In genomic region chr20:63558804-63559484, GRCh38 we compare ENCODE assay signal across 29 cellular contexts. TPM values are rescaled to one million over a fixed set of nuclear protein-coding genes. Genes with fewer than 3 reads are reported as not detected.
A peak's percentile ranks its signal among the peaks of the same experiment; 100 is the strongest.
DNase-seq lines count a peak whose midpoint lies in the region; ATAC-seq, FAIRE-seq and TF ChIP-seq lines count a peak whose summit lies in the region.
"Had no signal": no experiment of that assay in that cellular context is flagged by ENCODE, and none has a peak within 500 bp of the region (broad histone marks: within the 10 kb centered on the region; RNA-seq: fewer than 3 reads in every experiment).

No MANE protein-coding gene starts in this region.

- H3K4me1 ChIP-seq in mammary epithelial cell (ENCODE audit: insufficient read depth, low read length) (no peaks in the 10 kb centered on the region), K562 (replicated peaks in 1 of 2; ENCODE audit: control insufficient read depth in 2 of 2, insufficient read depth in 2 of 2, low read length in 2 of 2) (peaks cover 5 to 85% of the 10 kb centered on the region in 2 experiments; a peak in 4 of 5 replicates), mucosa of descending colon (ENCODE audit: low read depth) (no peaks in the 10 kb centered on the region)
- H3K4me1 ChIP-seq: SJCRH30 had no signal

- no peaks in the 10 kb centered on the region for H3K9me1 ChIP-seq in K562 (ENCODE audit: control insufficient read depth, insufficient read depth, low read length)

- H3K9me3 ChIP-seq in mammary epithelial cell (replicated peaks; ENCODE audit: insufficient read depth, low read length) (no peaks in the 10 kb centered on the region), K562 (replicated peaks; ENCODE audit: control insufficient read depth, insufficient read depth, low read depth, low read length) (no peaks in the 10 kb centered on the region), mucosa of descending colon (no peaks in the 10 kb centered on the region)
- H3K9me3 ChIP-seq: SJCRH30 had no signal

- H3K4me2 ChIP-seq in mammary epithelial cell (ENCODE audit: insufficient read depth, low read depth, low read length): no peak overlapping the region
- H3K4me2 ChIP-seq in K562 (ENCODE audit: insufficient read depth, low read length): no peak overlapping the region

- CTCF ChIA-PET in mammary epithelial cell (lab: Charles Lee; ENCODE audit: low non-redundant PET): no interaction called here
- CTCF ChIA-PET in MCF 10A (lab: Yijun Ruan, JAX): interaction anchor here (0.9 kb wide), 1 partner anchor 227 kb away, joined by 3 read pairs; no protein-coding TSS in a partner anchor
- CTCF ChIA-PET in K562 (lab: Yijun Ruan, JAX; ENCODE audit: low intra/inter-chr PET ratio): no interaction called here

- H3K4me3 ChIP-seq in mammary epithelial cell (replicated peaks in 1 of 3; ENCODE audit: insufficient read depth in 1 of 3, low read depth in 2 of 3, low read length in 3 of 3): no peak overlapping the region
- H3K4me3 ChIP-seq in K562: no peak overlapping the region
- H3K4me3 ChIP-seq in mucosa of descending colon: no peak overlapping the region
- H3K4me3 ChIP-seq: SJCRH30 had no signal

- 95% methylated on average over 6 of the region's 14 CpGs for WGBS in mammary epithelial cell (ENCODE audit: low coverage, missing lambda C conversion rate)
- WGBS in K562 (ENCODE audit: insufficient coverage, low coverage, missing lambda C conversion rate): 73% methylated on average over 11 of the region's 14 CpGs

- H3K4me3 Mint-ChIP-seq in MCF 10A (ENCODE audit: unreplicated experiment): no peak overlapping the region
- H3K4me3 Mint-ChIP-seq: H9, HFFc6 had no signal

- no peak for TF ChIP-seq CTCF in mammary epithelial cell (conservative IDR thresholded peaks at IDR 0.05 in 1 of 2, IDR thresholded peaks at IDR 0.05 in 1 of 2; ENCODE audit: extremely low read depth in 1 of 2, insufficient read depth in 1 of 2, low read depth in 1 of 2, low read length in 2 of 2)
- TF ChIP-seq CTCF in MCF 10A (IDR thresholded peaks at IDR 0.05; ENCODE audit: unreplicated experiment): no peak
- no peak for TF ChIP-seq CTCF in K562 (IDR thresholded peaks at IDR 0.05 in 2 of 3, conservative IDR thresholded peaks at IDR 0.05 in 1 of 3; ENCODE audit: insufficient read depth in 2 of 3, low read depth in 1 of 3, low read length in 3 of 3)
- no peak for TF ChIP-seq CTCF in mucosa of descending colon (IDR thresholded peaks at IDR 0.05)

- FAIRE-seq in K562 (lab: Jason Lieb, UNC): no peak

- TF ChIP-seq RAD21 in K562 (CRISPR knock-in tag; conservative IDR thresholded peaks at IDR 0.05 in 1 of 2, IDR thresholded peaks at IDR 0.05 in 1 of 2): no peak

- no peaks in the 10 kb centered on the region for H3K27me3 Mint-ChIP-seq in MCF 10A (ENCODE audit: insufficient read depth, unreplicated experiment)
- H3K27me3 Mint-ChIP-seq: IgD-negative memory B cell had no signal

- no peak for TF ChIP-seq POLR2A in K562 (conservative IDR thresholded peaks at IDR 0.05)

- H3K36me3 ChIP-seq in mammary epithelial cell (ENCODE audit: insufficient read depth, low read length) (no peaks in the 10 kb centered on the region), K562 (ENCODE audit: control insufficient read depth, insufficient read depth, low read length) (no peaks in the 10 kb centered on the region), mucosa of descending colon (ENCODE audit: low read depth) (no peaks in the 10 kb centered on the region)
- H3K36me3 ChIP-seq: SJCRH30 had no signal

- dilution Hi-C loops in mammary epithelial cell (cut with HindIII; ENCODE audit: low sequenced_read_pairs): loop anchor here (10.0 kb wide), 1 partner anchor 266 kb away; no protein-coding TSS in a partner anchor

- ATAC-seq in K562 (no peak), mucosa of descending colon (peak; percentile 46), HG03135 (IDR thresholded peaks at IDR 0.05; ENCODE audit: unreplicated experiment) (no peak), GM21390 (IDR thresholded peaks at IDR 0.05; ENCODE audit: unreplicated experiment) (no peak)
- ATAC-seq: PC-3, Right ventricle myocardium inferior, SK-N-SH treated with all-trans-retinoic acid at 6 μM for 48 hours had no signal

- in situ Hi-C loops in mammary epithelial cell (cut with MboI; ENCODE audit: low sequenced_read_pairs in 2 of 2) (no loop called here), K562 (cut with MboI) (no loop called here)

- H3K27ac Mint-ChIP-seq in MCF 10A (ENCODE audit: low read depth, unreplicated experiment): no peak overlapping the region
- H3K27ac Mint-ChIP-seq: H9, HFFc6 had no signal

- H2AFZ ChIP-seq in mammary epithelial cell (ENCODE audit: low read depth, low read length) (no peak overlapping the region), K562 (ENCODE audit: low read depth, low read length) (no peak overlapping the region)

- intact Hi-C loops in mammary epithelial cell (cut with micrococcal nuclease) (no loop called here), MCF 10A (cut with micrococcal nuclease) (no loop called here), K562 (cut with micrococcal nuclease) (loop anchor here (10.0 kb wide), 1 partner anchor 306 kb away; the partner anchor contains the start of genes ABHD16B and TPD52L2), mucosa of descending colon (cut with DNase I, micrococcal nuclease) (no loop called here)

- H4K20me1 ChIP-seq in mammary epithelial cell (ENCODE audit: insufficient read depth, low read length): no peaks in the 10 kb centered on the region
- no peaks in the 10 kb centered on the region for H4K20me1 ChIP-seq in K562 (replicated peaks; ENCODE audit: control insufficient read depth, insufficient read depth, low read length)

- H3K36me3 Mint-ChIP-seq in MCF 10A (ENCODE audit: insufficient read depth, unreplicated experiment): no peaks in the 10 kb centered on the region

- DNase-seq in mammary epithelial cell (no peak), MCF 10A (ENCODE audit: unreplicated experiment) (no peak), K562 (ENCODE audit: extremely low read depth in 1 of 4, low spot score in 3 of 4) (no peak), mucosa of descending colon (peak in 1 of 3 donors; percentile 65), AG20443 (ENCODE audit: low spot score) (no peak)
- DNase-seq: 8988T; ACHN; DMS153; DND-41; H9; HFFc6; Kasumi-1; MV-4-11; NCI-H1105; NCI-H1436 treated with DMSO at 0.1 percent for 48 hours; NCI-H1930; NCI-H2107; NCI-H524; NCI-H748 treated with DMSO at 0.1 percent for 48 hours; NK-92 treated with Interleukin-12 subunit alpha and Interleukin-12 subunit beta, amount 100 ng/mL, for 24 hours; PC-3; SJCRH30 had no signal

- H3K9ac ChIP-seq in mammary epithelial cell (ENCODE audit: insufficient read depth, low read length) (no peak overlapping the region), K562 (ENCODE audit: insufficient read depth in 1 of 2, low read depth in 2 of 2, low read length in 2 of 2) (no peak overlapping the region)

- H3K27me3 ChIP-seq in mammary epithelial cell (ENCODE audit: insufficient read depth, low read length) (no peaks in the 10 kb centered on the region), K562 (ENCODE audit: control insufficient read depth in 2 of 2, insufficient read depth in 2 of 2, low read length in 2 of 2) (0 out of 5 replicates have a peak, but pooled peaks cover 0 to 6% of the 10 kb centered on the region in 2 experiments)
- H3K27me3 ChIP-seq: SJCRH30 had no signal

- no peak overlapping the region for H3K27ac ChIP-seq in mammary epithelial cell (ENCODE audit: insufficient read depth, low read depth, low read length)
- no peak overlapping the region for H3K27ac ChIP-seq in K562 (ENCODE audit: extremely low read depth, low read depth, low read length)
- H3K27ac ChIP-seq: SJCRH30 had no signal

- no peaks in the 10 kb centered on the region for H3K79me2 ChIP-seq in mammary epithelial cell (ENCODE audit: insufficient read depth, low read length)
- H3K79me2 ChIP-seq in K562 (ENCODE audit: control insufficient read depth, insufficient read depth, low read length): no peaks in the 10 kb centered on the region

- no peaks in the 10 kb centered on the region for H3K4me1 Mint-ChIP-seq in MCF 10A (ENCODE audit: insufficient read depth, unreplicated experiment)

- no peaks in the 10 kb centered on the region for H3K9me3 Mint-ChIP-seq in MCF 10A (ENCODE audit: unreplicated experiment)
- H3K9me3 Mint-ChIP-seq: H9, HFFc6, IgD-negative memory B cell had no signal

- TF ChIP-seq EP300 in K562 (IDR thresholded peaks at IDR 0.05; ENCODE audit: low read length): no peak

- BruUV-seq in mammary epithelial cell (replicated peaks; lab: Mats Ljungman, UMichigan) (TSS peak; percentile 28), MCF 10A (replicated peaks; lab: Mats Ljungman, UMichigan) (no TSS peak), K562 (replicated peaks; lab: Mats Ljungman, UMichigan) (no TSS peak)

- POLR2A ChIA-PET in MCF 10A (lab: Yijun Ruan, JAX): no interaction called here
- POLR2A ChIA-PET in K562 (lab: Yijun Ruan, JAX): interaction anchor here (0.8 kb wide), 1 partner anchor 20 kb away, joined by 3 read pairs; no protein-coding TSS in a partner anchor

RNA-seq across cellular contexts. Expression of gene FNDC11, which starts 5.0 kb away (rescaled TPM):
- total RNA-seq in mammary epithelial cell: under 1 TPM; under 0.01 to 0.45 TPM
- polyA plus RNA-seq in mammary epithelial cell: 0.60 TPM
- polyA minus RNA-seq in mammary epithelial cell: not detected
- total RNA-seq in MCF 10A (2022): 2.4 and 3.9 TPM in 2 replicates
- 1.1 and 6.2 TPM in 2 replicates for total RNA-seq in K562 (2011; cell fraction: chromatin; rRNA removed; ENCODE audit: low replicate concordance)
- 5.0 and 5.5 TPM in 2 replicates for total RNA-seq in K562 (2011; cell fraction: nucleolus; rRNA removed)
- total RNA-seq in K562 (2011; cell fraction: nucleoplasm; rRNA removed): 1.8 and 2.2 TPM in 2 replicates
- 0.64 and 0.65 TPM in 2 replicates for total RNA-seq in K562 (2014; rRNA removed)
- total RNA-seq in K562 (2014; rRNA removed; fragmentation: Illumina TruSeq; extraction: Trizol): 0.06 TPM in 1 of 2 replicates, not detected in the other
- total RNA-seq in K562 (2015; rRNA removed; fragmentation: Illumina TruSeq; extraction: Trizol): 0.14 and 0.23 TPM in 2 replicates
- 0.74 and 0.89 TPM in 2 replicates for total RNA-seq in K562 (2021)
- 1.2 TPM in 2 replicates for polyA plus RNA-seq in K562 (2011; rRNA removed)
- 1.9 and 6.4 TPM in 2 replicates for polyA plus RNA-seq in K562 (2011; cell fraction: cytosol; rRNA removed)
- polyA plus RNA-seq in K562 (2011; cell fraction: nucleus; rRNA removed): 5.8 and 19.1 TPM in 2 replicates
- polyA plus RNA-seq in K562 (2012): 0.94 and 1.1 TPM in 2 replicates
- 0.15 and 0.39 TPM in 2 replicates for polyA plus RNA-seq in K562 (2014; fragmentation: Illumina TruSeq; extraction: Trizol)
- under 1 TPM in 1 of 2 experiments, not detected in 1; 0.08 TPM for polyA plus RNA-seq in K562 (2014; fragmentation: Nextera tagmentation; extraction: Ambion mirVana)
- 1.2 and 2.3 TPM in 2 replicates for polyA plus RNA-seq in K562 (2014; rRNA removed)
- 0.45 and 0.56 TPM in 2 replicates for polyA minus RNA-seq in K562 (2011; rRNA and poly(A)+ RNA removed)
- polyA minus RNA-seq in K562 (2011; cell fraction: cytosol; rRNA and poly(A)+ RNA removed): 0.46 and 1.3 TPM in 2 replicates
- polyA minus RNA-seq in K562 (2011; cell fraction: nucleus; rRNA and poly(A)+ RNA removed): 1.6 and 3.9 TPM in 2 replicates
- under 1 TPM in 2 of 3 donors, not detected in 1; 0.19 to 0.25 TPM for total RNA-seq in mucosa of descending colon
- total RNA-seq: HFFc6, M059J had no signal

RNA-seq across cellular contexts. Expression of gene SRMS, which starts 11.4 kb away (rescaled TPM):
- total RNA-seq in mammary epithelial cell (under 1 TPM in 1 of 2 donors, not detected in 1; under 0.01 TPM), MCF 10A (2022) (0.81 and 1.4 TPM in 2 replicates), K562 (2014; rRNA removed) (not detected in 2 replicates), K562 (2014; rRNA removed; fragmentation: Illumina TruSeq; extraction: Trizol) (not detected in 2 replicates), K562 (2015; rRNA removed; fragmentation: Illumina TruSeq; extraction: Trizol) (not detected in 2 replicates), K562 (2021) (not detected in 2 replicates), mucosa of descending colon (under 1 TPM; 0.25 to 0.52 (median 0.27) TPM)
- polyA plus RNA-seq in mammary epithelial cell (0.16 TPM), K562 (2011; rRNA removed) (0.04 and 0.07 TPM in 2 replicates), K562 (2014; fragmentation: Illumina TruSeq; extraction: Trizol) (not detected in 2 replicates), K562 (2014; fragmentation: Nextera tagmentation; extraction: Ambion mirVana) (not detected), K562 (2014; rRNA removed) (not detected in 2 replicates)
- polyA minus RNA-seq in mammary epithelial cell: not detected
- total RNA-seq in K562 (2011; cell fraction: chromatin; rRNA removed; ENCODE audit: low replicate concordance): not detected in 2 replicates
- total RNA-seq in K562 (2011; cell fraction: nucleolus; rRNA removed): 0.17 TPM in 1 of 2 replicates, not detected in the other
- not detected in 2 replicates for total RNA-seq in K562 (2011; cell fraction: nucleoplasm; rRNA removed)
- polyA plus RNA-seq in K562 (2011; cell fraction: cytosol; rRNA removed): 0.03 and 0.07 TPM in 2 replicates
- polyA plus RNA-seq in K562 (2011; cell fraction: nucleus; rRNA removed): 0.13 and 0.21 TPM in 2 replicates
- 0.05 TPM in 1 of 2 replicates, not detected in the other for polyA plus RNA-seq in K562 (2012)
- not detected in 2 replicates for polyA minus RNA-seq in K562 (2011; rRNA and poly(A)+ RNA removed)
- not detected in 2 replicates for polyA minus RNA-seq in K562 (2011; cell fraction: cytosol; rRNA and poly(A)+ RNA removed)
- polyA minus RNA-seq in K562 (2011; cell fraction: nucleus; rRNA and poly(A)+ RNA removed): not detected in 2 replicates
- total RNA-seq: HFFc6, M059J, Right ventricle myocardium inferior, SJCRH30 had no signal
- polyA plus RNA-seq: BJ had no signal

RNA-seq across cellular contexts. Expression of gene HELZ2, which starts 15.1 kb away (rescaled TPM):
- 10 to 100 TPM; 19.0 to 27.7 TPM for total RNA-seq in mammary epithelial cell
- polyA plus RNA-seq in mammary epithelial cell: 5.0 TPM
- polyA minus RNA-seq in mammary epithelial cell: 39.5 TPM
- total RNA-seq in MCF 10A (2022): 18.1 and 24.7 TPM in 2 replicates
- 12.0 and 57.7 TPM in 2 replicates for total RNA-seq in K562 (2011; cell fraction: chromatin; rRNA removed; ENCODE audit: low replicate concordance)
- total RNA-seq in K562 (2011; cell fraction: nucleolus; rRNA removed): 46.8 and 60.9 TPM in 2 replicates
- total RNA-seq in K562 (2011; cell fraction: nucleoplasm; rRNA removed): 17.9 and 18.1 TPM in 2 replicates
- 5.0 and 5.9 TPM in 2 replicates for total RNA-seq in K562 (2014; rRNA removed)
- total RNA-seq in K562 (2014; rRNA removed; fragmentation: Illumina TruSeq; extraction: Trizol): 0.26 and 0.69 TPM in 2 replicates
- 2.4 and 3.5 TPM in 2 replicates for total RNA-seq in K562 (2015; rRNA removed; fragmentation: Illumina TruSeq; extraction: Trizol)
- 7.8 and 9.1 TPM in 2 replicates for total RNA-seq in K562 (2021)
- polyA plus RNA-seq in K562 (2011; rRNA removed): 3.3 and 3.5 TPM in 2 replicates
- 1.7 and 5.6 TPM in 2 replicates for polyA plus RNA-seq in K562 (2011; cell fraction: cytosol; rRNA removed)
- polyA plus RNA-seq in K562 (2011; cell fraction: nucleus; rRNA removed): 8.9 and 19.2 TPM in 2 replicates
- polyA plus RNA-seq in K562 (2012): 4.9 and 15.0 TPM in 2 replicates
- polyA plus RNA-seq in K562 (2014; fragmentation: Illumina TruSeq; extraction: Trizol): 2.3 and 3.5 TPM in 2 replicates
- under 1 TPM in 1 of 2 experiments, not detected in 1; 0.03 TPM for polyA plus RNA-seq in K562 (2014; fragmentation: Nextera tagmentation; extraction: Ambion mirVana)
- polyA plus RNA-seq in K562 (2014; rRNA removed): 2.8 and 5.0 TPM in 2 replicates
- 2.3 and 6.2 TPM in 2 replicates for polyA minus RNA-seq in K562 (2011; rRNA and poly(A)+ RNA removed)
- 7.4 and 13.1 TPM in 2 replicates for polyA minus RNA-seq in K562 (2011; cell fraction: cytosol; rRNA and poly(A)+ RNA removed)
- polyA minus RNA-seq in K562 (2011; cell fraction: nucleus; rRNA and poly(A)+ RNA removed): 15.1 and 18.3 TPM in 2 replicates
- total RNA-seq in mucosa of descending colon: 10 to 100 TPM; 35.4 to 49.3 (median 36.2) TPM

RNA-seq across cellular contexts. Expression of gene PTK6, which starts 21.8 kb away (rescaled TPM):
- total RNA-seq in mammary epithelial cell (1 to 10 TPM in 1 of 2 donors, under 1 TPM in 1; 0.83 to 1.1 TPM), MCF 10A (2022) (3.8 and 4.4 TPM in 2 replicates), K562 (2014; rRNA removed) (not detected in 2 replicates), K562 (2014; rRNA removed; fragmentation: Illumina TruSeq; extraction: Trizol) (not detected in 2 replicates), K562 (2015; rRNA removed; fragmentation: Illumina TruSeq; extraction: Trizol) (not detected in 2 replicates), K562 (2021) (not detected in 2 replicates), mucosa of descending colon (10 to 100 TPM; 39.5 to 91.7 (median 87.1) TPM)
- polyA plus RNA-seq in mammary epithelial cell (0.29 TPM), K562 (2011; rRNA removed) (not detected in 2 replicates), K562 (2014; fragmentation: Illumina TruSeq; extraction: Trizol) (not detected in 2 replicates), K562 (2014; fragmentation: Nextera tagmentation; extraction: Ambion mirVana) (not detected), K562 (2014; rRNA removed) (0.07 TPM in 1 of 2 replicates, not detected in the other)
- 0.72 TPM for polyA minus RNA-seq in mammary epithelial cell
- not detected in 2 replicates for total RNA-seq in K562 (2011; cell fraction: chromatin; rRNA removed; ENCODE audit: low replicate concordance)
- not detected in 2 replicates for total RNA-seq in K562 (2011; cell fraction: nucleolus; rRNA removed)
- not detected in 2 replicates for total RNA-seq in K562 (2011; cell fraction: nucleoplasm; rRNA removed)
- polyA plus RNA-seq in K562 (2011; cell fraction: cytosol; rRNA removed): 0.03 TPM in 1 of 2 replicates, not detected in the other
- polyA plus RNA-seq in K562 (2011; cell fraction: nucleus; rRNA removed): not detected in 2 replicates
- 0.11 TPM in 1 of 2 replicates, not detected in the other for polyA plus RNA-seq in K562 (2012)
- polyA minus RNA-seq in K562 (2011; rRNA and poly(A)+ RNA removed): not detected in 2 replicates
- not detected in 2 replicates for polyA minus RNA-seq in K562 (2011; cell fraction: cytosol; rRNA and poly(A)+ RNA removed)
- polyA minus RNA-seq in K562 (2011; cell fraction: nucleus; rRNA and poly(A)+ RNA removed): not detected in 2 replicates
- total RNA-seq: M059J had no signal

RNA-seq across cellular contexts. Expression of gene PPDPF, which starts 38.4 kb away (rescaled TPM):
- total RNA-seq in mammary epithelial cell (100 to 1,000 TPM; 148 to 355 TPM), MCF 10A (2022) (315 and 355 TPM in 2 replicates), K562 (2014; rRNA removed) (73.9 and 86.1 TPM in 2 replicates), K562 (2014; rRNA removed; fragmentation: Illumina TruSeq; extraction: Trizol) (2.3 and 4.5 TPM in 2 replicates), K562 (2015; rRNA removed; fragmentation: Illumina TruSeq; extraction: Trizol) (10.5 and 16.6 TPM in 2 replicates), K562 (2021) (220 and 233 TPM in 2 replicates), mucosa of descending colon (100 to 1,000 TPM; 263 to 672 (median 537) TPM)
- polyA plus RNA-seq in mammary epithelial cell (62.8 TPM), K562 (2011; rRNA removed) (4.5 and 9.8 TPM in 2 replicates), K562 (2014; fragmentation: Illumina TruSeq; extraction: Trizol) (11.2 and 59.1 TPM in 2 replicates), K562 (2014; fragmentation: Nextera tagmentation; extraction: Ambion mirVana) (under 1 TPM; 0.77 to 0.85 TPM), K562 (2014; rRNA removed) (98.3 and 99.6 TPM in 2 replicates)
- polyA minus RNA-seq in mammary epithelial cell: 38.1 TPM
- total RNA-seq in K562 (2011; cell fraction: chromatin; rRNA removed; ENCODE audit: low replicate concordance): 8.8 and 25.0 TPM in 2 replicates
- total RNA-seq in K562 (2011; cell fraction: nucleolus; rRNA removed): 34.9 and 37.0 TPM in 2 replicates
- total RNA-seq in K562 (2011; cell fraction: nucleoplasm; rRNA removed): 25.6 and 28.6 TPM in 2 replicates
- 17.2 and 51.6 TPM in 2 replicates for polyA plus RNA-seq in K562 (2011; cell fraction: cytosol; rRNA removed)
- 34.4 and 40.3 TPM in 2 replicates for polyA plus RNA-seq in K562 (2011; cell fraction: nucleus; rRNA removed)
- 125 and 320 TPM in 2 replicates for polyA plus RNA-seq in K562 (2012)
- 0.95 and 2.2 TPM in 2 replicates for polyA minus RNA-seq in K562 (2011; rRNA and poly(A)+ RNA removed)
- polyA minus RNA-seq in K562 (2011; cell fraction: cytosol; rRNA and poly(A)+ RNA removed): 82.0 and 193 TPM in 2 replicates
- 25.2 and 33.4 TPM in 2 replicates for polyA minus RNA-seq in K562 (2011; cell fraction: nucleus; rRNA and poly(A)+ RNA removed)
